Comparison of ENCODE assay signal across 20 cellular contexts in the genomic region with DNA sequence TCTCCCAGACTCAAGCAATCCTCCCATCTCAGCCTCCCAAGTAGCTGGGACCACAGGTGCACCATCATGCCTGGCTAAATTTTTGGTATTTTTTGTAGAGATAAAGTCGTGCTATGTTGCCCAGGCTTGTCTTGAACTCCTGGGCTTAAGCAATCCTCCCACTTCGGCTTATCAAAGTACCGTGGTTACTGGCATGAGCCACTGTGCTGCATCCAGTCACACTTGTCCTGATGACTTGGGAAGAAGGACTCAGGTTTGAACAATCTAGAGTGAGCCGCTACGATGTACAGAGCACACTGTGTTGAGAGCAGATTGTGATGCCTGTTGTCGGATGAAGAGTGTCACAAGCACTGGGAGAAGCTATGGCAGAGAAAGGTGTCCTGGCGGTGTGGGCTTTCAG.
"Had no signal": no experiment of that assay in that cellular context is flagged by ENCODE, and none has a peak within 500 bp of the region (broad histone marks: within the 10 kb centered on the region; RNA-seq: fewer than 3 reads in every experiment).

No MANE protein-coding gene starts in this region.

- H3K36me3 ChIP-seq: cardiac muscle cell, left lung, spleen, upper lobe of left lung had no signal

- H3K4me3 ChIP-seq: cardiac muscle cell, left lung, spleen, testis, upper lobe of left lung had no signal

- H3K4me1 ChIP-seq: foreskin keratinocyte, left lung, spleen, testis, upper lobe of left lung had no signal

- H3K27me3 ChIP-seq: testis, upper lobe of left lung had no signal

- H3K4me3 Mint-ChIP-seq: activated B cell treated with CpG ODN at 0.5 μM for 24 hours; activated CD4-positive, alpha-beta memory T cell treated with anti-CD3 and anti-CD28 coated beads, Interleukin-2, amount 10 ng/mL, durations not matched to agents 7 days and 5 days; activated naive CD4-positive, alpha-beta T cell treated with anti-CD3 and anti-CD28 coated beads for 36 hours; activated T-cell treated with anti-CD3 and anti-CD28 coated beads, Interleukin-2, amount 50 U/mL, for 24 hours; mesothelial cell of epicardium; naive thymus-derived CD8-positive, alpha-beta T cell; T-helper 1 cell treated with Interleukin-12 subunit alpha and Interleukin-12 subunit beta and Interleukin-4 antibody, amounts not matched to agents 30 μg/mL and 1 μg/mL, for 36 hours had no signal

- H3K9me3 ChIP-seq: left lung, spleen, testis, upper lobe of left lung had no signal

- H3K9me3 Mint-ChIP-seq: activated B cell treated with CpG ODN at 0.5 μM for 24 hours; activated CD4-positive, alpha-beta memory T cell treated with anti-CD3 and anti-CD28 coated beads, Interleukin-2, amount 10 ng/mL, durations not matched to agents 7 days and 5 days; activated naive CD4-positive, alpha-beta T cell treated with anti-CD3 and anti-CD28 coated beads for 36 hours; activated T-cell treated with anti-CD3 and anti-CD28 coated beads, Interleukin-2, amount 50 U/mL, for 24 hours; activated T-helper 2 cell treated with anti-CD3 and anti-CD28 coated beads, Interferon-gamma antibody, Interleukin-2, Interleukin-4, amounts not matched to agents 10 μg/mL and 5 μg/mL and 100 μg/mL, durations not matched to agents 14 hours and 24 hours and 36 hours; mesothelial cell of epicardium; naive thymus-derived CD8-positive, alpha-beta T cell; T-helper 1 cell treated with Interleukin-12 subunit alpha and Interleukin-12 subunit beta and Interleukin-4 antibody, amounts not matched to agents 30 μg/mL and 1 μg/mL, for 36 hours had no signal

- H3K27ac ChIP-seq: cardiac muscle cell, foreskin keratinocyte, left lung, spleen, testis, upper lobe of left lung had no signal

- DNase-seq: activated B cell treated with CpG ODN at 0.5 μM for 24 hours; activated CD4-positive, alpha-beta memory T cell treated with anti-CD3 and anti-CD28 coated beads, Interleukin-2, amount 10 ng/mL, durations not matched to agents 7 days and 5 days; activated CD4-positive, alpha-beta T cell treated with anti-CD3 and anti-CD28 coated beads for 4 hours; activated naive CD4-positive, alpha-beta T cell treated with anti-CD3 and anti-CD28 coated beads for 36 hours; activated T-cell treated with anti-CD3 and anti-CD28 coated beads, Interleukin-2, amount 50 U/mL, for 24 hours; foreskin keratinocyte; kidney; left lung; mammary epithelial cell; naive thymus-derived CD8-positive, alpha-beta T cell; stimulated activated CD4-positive, alpha-beta T cell treated with anti-CD3 and anti-CD28 coated beads, Interleukin-4, amount 100 ng/mL, for 1 hour; T1000; testis; upper lobe of left lung had no signal

- H3K4me1 Mint-ChIP-seq: activated B cell treated with CpG ODN at 0.5 μM for 24 hours, mesothelial cell of epicardium had no signal

- H3K27ac Mint-ChIP-seq: activated B cell treated with CpG ODN at 0.5 μM for 24 hours; activated CD4-positive, alpha-beta memory T cell treated with anti-CD3 and anti-CD28 coated beads, Interleukin-2, amount 10 ng/mL, durations not matched to agents 7 days and 5 days; activated naive CD4-positive, alpha-beta T cell treated with anti-CD3 and anti-CD28 coated beads for 36 hours; activated T-cell treated with anti-CD3 and anti-CD28 coated beads, Interleukin-2, amount 50 U/mL, for 24 hours; activated T-helper 2 cell treated with anti-CD3 and anti-CD28 coated beads, Interferon-gamma antibody, Interleukin-2, Interleukin-4, amounts not matched to agents 10 μg/mL and 5 μg/mL and 100 μg/mL, durations not matched to agents 14 hours and 24 hours and 36 hours; mesothelial cell of epicardium; progenitor cell of endocrine pancreas; T-helper 1 cell treated with Interleukin-12 subunit alpha and Interleukin-12 subunit beta and Interleukin-4 antibody, amounts not matched to agents 30 μg/mL and 1 μg/mL, for 36 hours had no signal

- ATAC-seq: foreskin keratinocyte, left lung had no signal

- H3K36me3 Mint-ChIP-seq: mesothelial cell of epicardium had no signal
